ENCODE assay signal across 1 cellular context in the genomic region with DNA sequence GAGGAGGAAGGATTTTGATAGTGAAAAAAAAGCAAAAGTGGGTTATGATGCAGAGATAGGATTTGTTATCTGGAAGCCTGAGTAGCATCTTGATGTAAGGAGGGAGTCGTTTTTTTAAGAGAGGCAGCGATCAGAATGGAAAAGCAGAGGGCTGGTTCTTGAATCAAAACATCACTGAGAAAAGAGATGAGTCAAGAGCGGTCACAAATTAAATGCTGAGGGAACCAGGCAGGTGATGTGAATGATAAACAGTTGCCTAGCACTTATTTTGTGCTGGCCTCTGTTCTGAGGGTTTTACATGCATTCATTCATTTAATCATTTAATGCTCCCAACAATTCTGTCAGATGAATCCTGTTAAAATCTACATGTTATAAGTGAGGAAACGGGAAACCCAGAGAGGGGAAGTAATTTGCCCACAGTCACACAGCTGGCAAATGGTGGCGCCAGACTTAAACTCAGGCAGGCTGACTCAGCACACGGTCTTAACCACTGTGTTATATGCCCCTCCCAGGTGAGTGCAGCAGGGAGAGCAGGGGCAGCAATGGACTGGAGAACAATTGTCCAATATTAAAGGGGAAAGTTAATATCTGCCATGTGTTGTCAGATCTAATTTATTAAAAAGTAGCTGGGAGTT.
TF ChIP-seq lines count a peak whose summit lies in the region.

No MANE protein-coding gene starts in this region.

TF ChIP-seq in A549, 52 proteins besides CTCF, POLR2A, EP300 and RAD21:
- TF ChIP-seq, protein P1, sequence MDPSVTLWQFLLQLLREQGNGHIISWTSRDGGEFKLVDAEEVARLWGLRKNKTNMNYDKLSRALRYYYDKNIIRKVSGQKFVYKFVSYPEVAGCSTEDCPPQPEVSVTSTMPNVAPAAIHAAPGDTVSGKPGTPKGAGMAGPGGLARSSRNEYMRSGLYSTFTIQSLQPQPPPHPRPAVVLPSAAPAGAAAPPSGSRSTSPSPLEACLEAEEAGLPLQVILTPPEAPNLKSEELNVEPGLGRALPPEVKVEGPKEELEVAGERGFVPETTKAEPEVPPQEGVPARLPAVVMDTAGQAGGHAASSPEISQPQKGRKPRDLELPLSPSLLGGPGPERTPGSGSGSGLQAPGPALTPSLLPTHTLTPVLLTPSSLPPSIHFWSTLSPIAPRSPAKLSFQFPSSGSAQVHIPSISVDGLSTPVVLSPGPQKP (IDR thresholded peaks at IDR 0.05; ENCODE audit: low read depth, low read length) = no peak
- peak; percentile 7 for TF ChIP-seq MAFK (IDR thresholded peaks at IDR 0.05; ENCODE audit: partially characterized antibody)
